25 cellular contexts compared by ENCODE assay signal in the genomic region with DNA sequence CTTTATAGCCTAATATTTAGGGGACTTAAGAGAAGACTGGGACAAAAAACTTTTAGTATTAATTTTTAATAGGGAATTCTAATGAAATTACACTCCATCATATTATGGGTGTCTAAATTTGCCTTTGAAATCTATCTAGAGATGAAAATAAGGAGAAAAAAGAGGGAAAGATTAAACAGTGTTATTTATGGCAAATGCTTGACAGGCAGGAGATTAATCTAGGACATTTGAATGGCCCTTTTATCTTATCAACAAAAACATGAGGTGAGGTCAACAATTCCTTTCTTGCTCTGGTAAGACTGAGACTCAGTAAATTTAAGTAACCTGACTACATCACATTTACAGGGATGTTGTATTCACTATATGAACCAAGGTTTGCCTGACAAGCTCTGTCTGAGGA.
"Had no signal": no experiment of that assay in that cellular context is flagged by ENCODE, and none has a peak within 500 bp of the region (broad histone marks: within the 10 kb centered on the region; RNA-seq: fewer than 3 reads in every experiment).

No MANE protein-coding gene starts in this region.

- H3K27ac ChIP-seq: colonic mucosa, epithelial cell of prostate, esophagus squamous epithelium, gastrocnemius medialis, heart right ventricle, left lung, lower lobe of right lung had no signal

- H3K4me1 ChIP-seq: colonic mucosa, esophagus squamous epithelium, gastrocnemius medialis, heart right ventricle, left lung, lower lobe of right lung had no signal

- FAIRE-seq: endometrium, islet of Langerhans, keratinocyte had no signal

- DNase-seq: colonic mucosa; cortex of kidney; effector CD8-positive, alpha-beta T cell; effector memory CD8-positive, alpha-beta T cell; endodermal cell; erythroblast; esophagus squamous epithelium; foreskin fibroblast; foreskin melanocyte; gastrocnemius medialis; glutamatergic neuron; head of caudate nucleus; heart right ventricle; hippocampal formation; left cardiac atrium; left ventricle myocardium superior; lower lobe of right lung; mesenchymal stem cell; midbrain had no signal

- H3K36me3 ChIP-seq: colonic mucosa, esophagus squamous epithelium, gastrocnemius medialis, heart right ventricle, left lung, lower lobe of right lung had no signal

- H3K4me3 ChIP-seq: colonic mucosa, esophagus squamous epithelium, gastrocnemius medialis, heart right ventricle, left lung, lower lobe of right lung had no signal

- ATAC-seq: effector memory CD8-positive, alpha-beta T cell; esophagus mucosa; gastrocnemius medialis; heart right ventricle; left cardiac atrium; left lung; left ventricle myocardium superior; lower lobe of right lung had no signal

- H3K9me3 ChIP-seq: colonic mucosa, esophagus squamous epithelium, gastrocnemius medialis, lower lobe of right lung had no signal

- H3K27me3 ChIP-seq: colonic mucosa, esophagus squamous epithelium, gastrocnemius medialis, heart right ventricle, left lung had no signal
